In the genomic region with DNA sequence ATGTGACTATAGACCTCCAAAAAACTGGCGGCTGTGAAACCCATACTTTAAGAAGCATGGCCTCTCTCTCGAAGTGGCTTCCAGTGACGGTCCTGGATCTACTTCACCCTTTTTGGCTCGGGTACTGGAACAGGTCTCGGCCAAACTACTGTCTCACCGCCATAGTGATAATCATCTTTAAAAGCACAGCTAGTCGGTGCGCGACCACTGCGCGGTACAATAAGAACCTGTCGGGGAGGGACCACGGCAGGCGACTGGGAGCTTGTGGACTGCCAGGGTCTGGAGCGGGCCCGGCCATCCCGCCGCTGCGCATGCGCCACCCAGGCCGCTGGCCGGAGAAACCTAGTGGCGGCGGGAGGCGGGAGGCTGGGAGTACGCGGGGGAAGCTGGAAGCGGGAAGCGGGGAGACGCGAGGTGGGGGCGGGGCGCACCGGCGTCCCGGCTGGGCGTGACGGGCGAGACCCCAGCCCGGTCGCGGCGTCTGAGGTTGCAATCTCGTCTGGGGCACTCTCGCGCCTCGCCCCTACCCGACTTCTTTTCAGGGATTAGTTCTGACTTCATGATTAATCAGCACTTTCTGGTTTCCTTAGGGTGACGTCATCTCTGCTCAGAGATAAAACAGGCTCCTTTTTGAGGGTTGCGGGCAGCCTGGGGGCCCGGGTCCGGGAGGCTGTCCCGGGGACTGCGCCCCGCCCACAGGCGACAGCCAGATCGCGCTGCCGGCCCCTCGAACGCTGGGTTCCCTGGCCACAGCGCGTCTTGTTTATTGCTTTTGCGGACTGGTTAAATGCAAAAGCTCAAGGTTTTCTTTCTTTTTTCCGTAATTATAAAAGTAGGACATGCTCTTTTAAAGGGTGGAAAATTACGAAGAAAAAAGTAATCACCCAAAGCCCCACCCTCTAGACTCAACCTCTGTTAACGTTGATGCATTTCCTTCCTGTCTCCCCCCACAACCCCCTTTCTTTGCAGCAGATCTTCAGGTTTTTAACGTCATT, we compare ENCODE assay signal across 8 cellular contexts.
DNase-seq lines count a peak whose midpoint lies in the region; ATAC-seq lines count a peak whose summit lies in the region.

No MANE protein-coding gene starts in this region.

- DNase-seq in C1 segment of cervical spinal cord (lab: John Stamatoyannopoulos, UW) (peak; percentile 28 to 94 (median 84)), NOMO-1 treated with DMSO at 0.1 percent for 48 hours (lab: John Stamatoyannopoulos, UW; ENCODE audit: unreplicated experiment) (peak; percentile 82), mesenteric fat pad (ENCODE audit: low spot score) (peak; percentile 94)
- DNase-seq in activated CD8-positive, alpha-beta memory T cell treated with anti-CD3 and anti-CD28 coated beads, Interleukin-2, amount 50 U/mL, for 1 hour (ENCODE audit: extremely low read depth): peak; percentile 84
- peak; percentile 56 for DNase-seq in stimulated activated CD8-positive, alpha-beta memory T cell treated with anti-CD3 and anti-CD28 coated beads, Interleukin-15, amount 100 ng/mL, for 1 hour (ENCODE audit: low read depth)

- no peaks in the 10 kb centered on the region for H3K4me1 ChIP-seq in endocrine pancreas (ENCODE audit: control insufficient read depth, insufficient read depth, low read length)

- no peaks in the 10 kb centered on the region for H3K27me3 ChIP-seq in endocrine pancreas (ENCODE audit: control insufficient read depth, insufficient read depth, low read length)

- H3K36me3 ChIP-seq in endocrine pancreas (ENCODE audit: control insufficient read depth, insufficient read depth, low read length): no peaks in the 10 kb centered on the region

- H3K9me3 ChIP-seq in endocrine pancreas (ENCODE audit: control insufficient read depth, low read length): no peaks in the 10 kb centered on the region

- H3K4me3 ChIP-seq in endocrine pancreas (ENCODE audit: control insufficient read depth, insufficient read depth, low read length): peak overlapping the region; percentile 89

- peak overlapping the region; percentile 88 for H3K9ac ChIP-seq in endocrine pancreas (ENCODE audit: control insufficient read depth, insufficient read depth, low read length)

- ATAC-seq in GM19372 (IDR thresholded peaks at IDR 0.05; ENCODE audit: low read depth, unreplicated experiment): peak; percentile 86
- ATAC-seq in HG03521 (IDR thresholded peaks at IDR 0.05; ENCODE audit: unreplicated experiment): peak; percentile 80

Comparison
In these comparisons a context has a peak if more than half of its experiments do, and no peak if none do; other contexts are left out.
1. Peak in every context shown above with its lines: DNase-seq, ATAC-seq and H3K4me3 ChIP-seq.